ENCODE assay signal across 9 cellular contexts in the genomic region with DNA sequence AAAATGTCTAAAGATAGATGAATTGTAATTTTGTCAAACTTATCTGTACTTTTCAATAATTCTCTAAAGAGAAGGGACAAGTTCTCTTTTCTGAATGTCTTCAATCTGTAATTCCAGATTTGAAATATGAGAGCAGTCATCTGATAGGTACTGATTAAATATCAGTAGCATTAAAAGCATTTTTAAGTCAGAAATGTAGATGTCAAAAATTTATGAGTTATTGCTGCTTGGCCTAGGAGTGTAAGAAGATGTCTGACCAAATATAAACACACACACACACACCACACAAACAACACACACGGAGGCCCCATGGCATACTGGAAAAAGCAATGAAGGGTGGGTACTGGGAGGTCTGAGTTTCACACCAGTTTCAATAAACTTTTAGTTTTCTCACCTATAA. TPM values are rescaled to one million over a fixed set of nuclear protein-coding genes. Genes with fewer than 3 reads are reported as not detected.
DNase-seq lines count a peak whose midpoint lies in the region; ATAC-seq and TF ChIP-seq lines count a peak whose summit lies in the region.
"Had no signal": no experiment of that assay in that cellular context is flagged by ENCODE, and none has a peak within 500 bp of the region (broad histone marks: within the 10 kb centered on the region; RNA-seq: fewer than 3 reads in every experiment).

No MANE protein-coding gene starts in this region.

- H3K4me3 ChIP-seq in HUES48 (ENCODE audit: low read depth, low read length), result peak overlapping the region; percentile 99
- H3K4me3 ChIP-seq in hepatocyte, result peak overlapping the region; percentile 18
- H3K4me3 ChIP-seq in skeletal muscle tissue (ENCODE audit: low read length in 3 of 3), result peak overlapping the region; percentile 78 to 98 (median 96)

- peak overlapping the region; percentile 85 for H3K4me2 ChIP-seq in hepatocyte

- 50% methylated on average over 1 of the region's 1 CpG for WGBS in hepatocyte (ENCODE audit: low lambda C conversion rate, missing lambda C conversion rate)

- no peaks in the 10 kb centered on the region for H3K9me3 ChIP-seq in HUES48 (ENCODE audit: control insufficient read depth, insufficient read depth, low read length)
- no peaks in the 10 kb centered on the region for H3K9me3 ChIP-seq in hepatocyte (ENCODE audit: low read depth)
- no peaks in the 10 kb centered on the region for H3K9me3 ChIP-seq in skeletal muscle tissue (ENCODE audit: control insufficient read depth in 3 of 3, low read length in 3 of 3)

- DNase-seq in activated CD8-positive, alpha-beta T cell treated with anti-CD3 and anti-CD28 coated beads, Interleukin-2, amount 10 ng/mL, durations not matched to agents 7 days and 5 days, result no peak
- DNase-seq in hepatocyte (ENCODE audit: low spot score) (no peak), superior temporal gyrus (ENCODE audit: extremely low spot score) (no peak), NCI-H345 (lab: John Stamatoyannopoulos, UW) (no peak), NCI-H2171 treated with DMSO at 0.1 percent for 48 hours (lab: John Stamatoyannopoulos, UW) (no peak)
- DNase-seq: activated gamma-delta T cell had no signal

- no peaks in the 10 kb centered on the region for H3K9me3 Mint-ChIP-seq in activated CD8-positive, alpha-beta T cell treated with anti-CD3 and anti-CD28 coated beads, Interleukin-2, amount 10 ng/mL, durations not matched to agents 7 days and 5 days (ENCODE audit: insufficient read depth)

- no peak overlapping the region for H3K27ac Mint-ChIP-seq in activated CD8-positive, alpha-beta T cell treated with anti-CD3 and anti-CD28 coated beads, Interleukin-2, amount 10 ng/mL, durations not matched to agents 7 days and 5 days

- H3K27ac ChIP-seq in HUES48 (ENCODE audit: low read depth, low read length) (peak overlapping the region; percentile 91), hepatocyte (peak overlapping the region; percentile 99), skeletal muscle tissue (ENCODE audit: low read depth, low read length) (peak overlapping the region; percentile 100)

- no peak for TF ChIP-seq CTCF in hepatocyte (IDR thresholded peaks at IDR 0.05; ENCODE audit: poor library complexity)

- peaks cover 17% of the 10 kb centered on the region for H4K20me1 ChIP-seq in hepatocyte (ENCODE audit: insufficient read depth, poor library complexity, severe bottlenecking)

- peaks cover 12% of the 10 kb centered on the region for H3K27me3 Mint-ChIP-seq in activated CD8-positive, alpha-beta T cell treated with anti-CD3 and anti-CD28 coated beads, Interleukin-2, amount 10 ng/mL, durations not matched to agents 7 days and 5 days (ENCODE audit: low read depth)

- no peak for ATAC-seq in activated CD8-positive, alpha-beta T cell treated with anti-CD3 and anti-CD28 coated beads, Interleukin-2, amount 10 ng/mL, durations not matched to agents 7 days and 5 days
- no peak for ATAC-seq in GM18519 (IDR thresholded peaks at IDR 0.05; ENCODE audit: low FRiP score, unreplicated experiment)

- H3K27me3 ChIP-seq in HUES48 (ENCODE audit: control insufficient read depth, insufficient read depth, low read length) (no peaks in the 10 kb centered on the region), hepatocyte (no peaks in the 10 kb centered on the region), skeletal muscle tissue (ENCODE audit: control insufficient read depth in 3 of 3, insufficient read depth in 3 of 3, low read length in 3 of 3) (no peaks in the 10 kb centered on the region)

- peaks cover 14% of the 10 kb centered on the region for H3K36me3 Mint-ChIP-seq in activated CD8-positive, alpha-beta T cell treated with anti-CD3 and anti-CD28 coated beads, Interleukin-2, amount 10 ng/mL, durations not matched to agents 7 days and 5 days (ENCODE audit: low read depth)

- no peaks in the 10 kb centered on the region for H3K9me2 ChIP-seq in hepatocyte (replicated peaks; ENCODE audit: insufficient read depth)

- peaks cover 42% of the 10 kb centered on the region for H3K79me2 ChIP-seq in hepatocyte

- CTCF ChIA-PET in activated CD8-positive, alpha-beta T cell treated with anti-CD3 and anti-CD28 coated beads, Interleukin-2, amount 10 ng/mL, durations not matched to agents 7 days and 5 days (lab: Charles Lee), result no interaction called here

- POLR2A ChIA-PET in activated CD8-positive, alpha-beta T cell treated with anti-CD3 and anti-CD28 coated beads, Interleukin-2, amount 10 ng/mL, durations not matched to agents 7 days and 5 days (lab: Charles Lee), result no interaction called here

- peaks cover 3% of the 10 kb centered on the region for H3K36me3 ChIP-seq in HUES48 (ENCODE audit: control insufficient read depth, insufficient read depth, low read length)
- no peaks in the 10 kb centered on the region for H3K36me3 ChIP-seq in hepatocyte (replicated peaks; ENCODE audit: insufficient read depth, low read depth)
- H3K36me3 ChIP-seq in skeletal muscle tissue (ENCODE audit: control insufficient read depth in 3 of 3, insufficient read depth in 3 of 3, low read length in 3 of 3), result peaks cover under 1 to 5% (median 3%) of the 10 kb centered on the region in 3 donors

- peaks cover 17% of the 10 kb centered on the region for H3K4me1 ChIP-seq in HUES48 (ENCODE audit: control insufficient read depth, insufficient read depth, low read length)
- peaks cover 12% of the 10 kb centered on the region for H3K4me1 ChIP-seq in hepatocyte (ENCODE audit: insufficient read depth)
- H3K4me1 ChIP-seq in skeletal muscle tissue (ENCODE audit: control insufficient read depth in 3 of 3, insufficient read depth in 3 of 3, low read length in 3 of 3), result peaks cover 17 to 23% (median 21%) of the 10 kb centered on the region in 3 donors

- H3K4me1 Mint-ChIP-seq in activated CD8-positive, alpha-beta T cell treated with anti-CD3 and anti-CD28 coated beads, Interleukin-2, amount 10 ng/mL, durations not matched to agents 7 days and 5 days (ENCODE audit: low read depth), result peaks cover 62% of the 10 kb centered on the region

- H3K4me3 Mint-ChIP-seq in activated CD8-positive, alpha-beta T cell treated with anti-CD3 and anti-CD28 coated beads, Interleukin-2, amount 10 ng/mL, durations not matched to agents 7 days and 5 days, result peak overlapping the region; percentile 82

- H3K9ac ChIP-seq in HUES48 (ENCODE audit: low read depth, low read length) (no peak overlapping the region), skeletal muscle tissue (ENCODE audit: low read depth in 1 of 3, low read length in 3 of 3) (peak overlapping the region; percentile 98 to 100 (median 100))

- H2AFZ ChIP-seq in hepatocyte, result no peak overlapping the region

RNA-seq across cellular contexts. Expression of a gene that starts 2.4 kb away (rescaled TPM):
- total RNA-seq in activated CD8-positive, alpha-beta T cell treated with anti-CD3 and anti-CD28 coated beads, Interleukin-2, amount 10 ng/mL, durations not matched to agents 7 days and 5 days, result 10 to 100 TPM; 44.5 to 47.6 TPM
- 52.1 and 53.6 TPM in 2 replicates for total RNA-seq in hepatocyte
- 41.1 and 43.2 TPM in 2 replicates for polyA plus RNA-seq in hepatocyte
- total RNA-seq in skeletal muscle tissue, result 27.1 TPM

RNA-seq across cellular contexts. Expression of a gene that starts 33.2 kb away (rescaled TPM):
- total RNA-seq in activated CD8-positive, alpha-beta T cell treated with anti-CD3 and anti-CD28 coated beads, Interleukin-2, amount 10 ng/mL, durations not matched to agents 7 days and 5 days, result not detected
- total RNA-seq in hepatocyte, result 0.36 and 0.50 TPM in 2 replicates
- 0.68 TPM in 1 of 2 replicates, not detected in the other for polyA plus RNA-seq in hepatocyte
- total RNA-seq in skeletal muscle tissue, result 0.52 TPM

Comparison
In these comparisons a context has a peak if more than half of its experiments do, and no peak if none do; other contexts are left out.
1. H3K4me3 ChIP-seq: peak in every context shown above with its lines; median percentile 99 in HUES48; 96 in skeletal muscle tissue; 18 in hepatocyte.